In genomic region chr17:63928966-63929695, GRCh38 we compare ENCODE assay signal across 24 cellular contexts. TPM values are rescaled to one million over a fixed set of nuclear protein-coding genes. Genes with fewer than 3 reads are reported as not detected.
DNase-seq lines count a peak whose midpoint lies in the region; TF ChIP-seq lines count a peak whose summit lies in the region.
"Had no signal": no experiment of that assay in that cellular context is flagged by ENCODE, and none has a peak within 500 bp of the region (broad histone marks: within the 10 kb centered on the region; RNA-seq: fewer than 3 reads in every experiment).

No MANE protein-coding gene starts in this region.

- no peaks in the 10 kb centered on the region for H3K9me3 ChIP-seq in spleen
- H3K9me3 ChIP-seq: esophagus muscularis mucosa, gastroesophageal sphincter had no signal

- peaks cover 13% of the 10 kb centered on the region for H3K4me1 Mint-ChIP-seq in T-helper 2 cell treated with Interferon-gamma antibody and Interleukin-4, amounts not matched to agents 5 μg/mL and 100 μg/mL, for 36 hours (ENCODE audit: low read depth)

- H3K27ac ChIP-seq in spleen, result peak overlapping the region; percentile 51 to 94 (median 86)

- H3K27ac Mint-ChIP-seq in T-helper 2 cell treated with Interferon-gamma antibody and Interleukin-4, amounts not matched to agents 5 μg/mL and 100 μg/mL, for 36 hours, result no peak overlapping the region
- H3K27ac Mint-ChIP-seq: activated naive CD4-positive, alpha-beta T cell treated with anti-CD3 and anti-CD28 coated beads, Interleukin-2, amount 50 U/mL, for 72 hours; activated T-cell treated with anti-CD3 and anti-CD28 coated beads, Interleukin-2, amount 50 U/mL, for 72 hours had no signal

- intact Hi-C loops in spleen (cut with DNase I; ENCODE audit: low total_unique reads), result loop anchor here (10.0 kb wide), 1 partner anchor 56 kb away; no protein-coding TSS in a partner anchor

- peaks cover 7% of the 10 kb centered on the region for H3K36me3 Mint-ChIP-seq in T-helper 2 cell treated with Interferon-gamma antibody and Interleukin-4, amounts not matched to agents 5 μg/mL and 100 μg/mL, for 36 hours (ENCODE audit: low read depth)

- H3K9me3 Mint-ChIP-seq in T-helper 2 cell treated with Interferon-gamma antibody and Interleukin-4, amounts not matched to agents 5 μg/mL and 100 μg/mL, for 36 hours, result no peaks in the 10 kb centered on the region
- H3K9me3 Mint-ChIP-seq: activated naive CD4-positive, alpha-beta T cell treated with anti-CD3 and anti-CD28 coated beads, Interleukin-2, amount 50 U/mL, for 72 hours; activated T-cell treated with anti-CD3 and anti-CD28 coated beads, Interleukin-2, amount 50 U/mL, for 72 hours had no signal

- in situ Hi-C loops in KBM-7 (cut with MboI; ENCODE audit: low pct_unique_long_range_greater_than_20kb, low sequenced_read_pairs), result no loop called here

- H3K27me3 ChIP-seq in spleen (replicated peaks in 1 of 7), result no peaks in the 10 kb centered on the region
- H3K27me3 ChIP-seq: esophagus muscularis mucosa had no signal

- no peak for TF ChIP-seq CTCF in spleen (IDR thresholded peaks at IDR 0.05 in 8 of 11, conservative IDR thresholded peaks at IDR 0.05 in 3 of 11)

- peak overlapping the region; percentile 38 for H3K4me3 Mint-ChIP-seq in T-helper 2 cell treated with Interferon-gamma antibody and Interleukin-4, amounts not matched to agents 5 μg/mL and 100 μg/mL, for 36 hours

- peak overlapping the region; percentile 51 to 95 (median 72) for H3K4me3 ChIP-seq in spleen
- H3K4me3 ChIP-seq: gastroesophageal sphincter had no signal

- DNase-seq in T-helper 2 cell treated with Interferon-gamma antibody and Interleukin-4, amounts not matched to agents 5 μg/mL and 100 μg/mL, for 36 hours (ENCODE audit: low spot score), result no peak
- DNase-seq in T-helper 2 cell (no peak), spleen (peak; percentile 74), KBM-7 (no peak)
- no peak for DNase-seq in stimulated activated CD4-positive, alpha-beta T cell treated with anti-CD3 and anti-CD28 coated beads, Interleukin-2, amount 100 ng/mL, for 24 hours
- DNase-seq: activated T-cell treated with anti-CD3 and anti-CD28 coated beads, Interleukin-2, amount 50 U/mL, for 72 hours; DMS 273 treated with DMSO at 0.1 percent for 48 hours; effector CD8-positive, alpha-beta T cell; mammary epithelial cell; NCI-H1417; NCI-H2107; NCI-H510A treated with DMSO at 0.1 percent for 48 hours; NK-92 treated with Interleukin-12 subunit alpha and Interleukin-12 subunit beta, amount 100 ng/mL, for 24 hours; substantia nigra had no signal

- WGBS in spleen, 5 donors, result 78 to 95% (median 86%) methylated on average over 10 of the region's 10 CpGs

- H3K4me1 ChIP-seq in spleen, result peaks cover 41 to 100% (median 87%) of the 10 kb centered on the region in 6 donors

- TF ChIP-seq POLR2A in Raji (IDR thresholded peaks at IDR 0.05; ENCODE audit: insufficient read depth, low read depth, low read length) (0 out of 2 replicates have a peak, but pooled peaks have one; percentile 10), spleen (IDR thresholded peaks at IDR 0.05) (no peak)

- H3K27me3 Mint-ChIP-seq in T-helper 2 cell treated with Interferon-gamma antibody and Interleukin-4, amounts not matched to agents 5 μg/mL and 100 μg/mL, for 36 hours (ENCODE audit: low read depth), result no peaks in the 10 kb centered on the region

- H3K36me3 ChIP-seq in spleen, result peaks cover 0 to 41% (median 19%) of the 10 kb centered on the region in 6 donors
- H3K36me3 ChIP-seq: gastroesophageal sphincter had no signal

RNA-seq across cellular contexts. Expression of gene CD79B, which starts 3.0 kb away (rescaled TPM):
- total RNA-seq in spleen, result 100 to 1,000 TPM; 149 to 226 (median 192) TPM
- 100 to 1,000 TPM; 386 to 659 (median 624) TPM for polyA plus RNA-seq in spleen
- total RNA-seq: kidney epithelial cell had no signal

RNA-seq across cellular contexts. Expression of gene GH1, which starts 10.5 kb away (rescaled TPM):
- total RNA-seq in spleen, result 1 to 10 TPM in 2 of 7 donors, under 1 TPM in 3, not detected in 2; 0.47 to 1.4 (median 0.79) TPM
- polyA plus RNA-seq in spleen, result 1 to 10 TPM in 1 of 3 donors, under 1 TPM in 2; 0.29 to 1.5 (median 0.65) TPM
- total RNA-seq: activated T-cell treated with anti-CD3 and anti-CD28 coated beads, Interleukin-2, amount 50 U/mL, for 72 hours; esophagus muscularis mucosa; G401; gastroesophageal sphincter; kidney epithelial cell; M059J; mammary epithelial cell; osteoblast; urinary bladder had no signal
- polyA plus RNA-seq: BJ, mammary epithelial cell had no signal

RNA-seq across cellular contexts. Expression of gene CSHL1, which starts 18.1 kb away (rescaled TPM):
- not detected for total RNA-seq in spleen
- polyA plus RNA-seq in spleen, result under 1 TPM in 1 of 3 donors, not detected in 2; 0.06 TPM
- total RNA-seq: activated T-cell treated with anti-CD3 and anti-CD28 coated beads, Interleukin-2, amount 50 U/mL, for 72 hours; esophagus muscularis mucosa; G401; gastroesophageal sphincter; kidney epithelial cell; M059J; mammary epithelial cell; osteoblast; urinary bladder had no signal
- polyA plus RNA-seq: BJ, mammary epithelial cell, urinary bladder had no signal

RNA-seq across cellular contexts. Expression of gene CSH1, which starts 32.8 kb away (rescaled TPM):
- total RNA-seq in spleen, result not detected
- polyA plus RNA-seq in spleen, result not detected
- total RNA-seq: activated T-cell treated with anti-CD3 and anti-CD28 coated beads, Interleukin-2, amount 50 U/mL, for 72 hours; esophagus muscularis mucosa; G401; gastroesophageal sphincter; kidney epithelial cell; M059J; mammary epithelial cell; osteoblast had no signal
- polyA plus RNA-seq: BJ, mammary epithelial cell, urinary bladder had no signal

RNA-seq across cellular contexts. Expression of gene SCN4A, which starts 43.6 kb away (rescaled TPM):
- 1 to 10 TPM in 5 of 7 donors, under 1 TPM in 2; 0.54 to 4.0 (median 1.3) TPM for total RNA-seq in spleen
- under 1 TPM; 0.14 to 0.70 (median 0.26) TPM for polyA plus RNA-seq in spleen
- total RNA-seq: G401, M059J, mammary epithelial cell, osteoblast had no signal
- polyA plus RNA-seq: BJ had no signal
